In the genomic region with DNA sequence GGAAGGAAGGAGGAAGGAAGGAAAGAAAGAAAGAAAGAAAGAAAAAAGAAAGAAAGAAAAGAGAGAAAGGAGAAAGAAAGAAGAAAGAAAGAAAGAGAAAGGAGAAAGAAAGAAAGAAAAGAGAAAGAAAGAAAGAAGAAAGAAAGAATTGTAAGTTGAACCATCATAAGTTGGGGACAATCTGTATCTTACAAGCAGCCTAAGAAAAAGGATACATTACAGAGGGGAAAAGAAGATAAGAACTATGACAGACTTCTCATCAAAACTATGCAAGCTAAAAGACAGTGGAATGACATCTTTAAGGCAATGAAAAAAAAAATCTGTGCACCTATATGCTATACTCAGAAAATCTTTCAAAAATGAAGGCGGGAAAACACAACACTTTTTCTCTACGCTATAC, we compare ENCODE assay signal across 1 cellular context.
TF ChIP-seq lines count a peak whose summit lies in the region.

No MANE protein-coding gene starts in this region.

TF ChIP-seq in HEK293, 187 proteins besides CTCF, POLR2A, EP300 and RAD21 (continued from another document):
- TF ChIP-seq, protein P1, sequence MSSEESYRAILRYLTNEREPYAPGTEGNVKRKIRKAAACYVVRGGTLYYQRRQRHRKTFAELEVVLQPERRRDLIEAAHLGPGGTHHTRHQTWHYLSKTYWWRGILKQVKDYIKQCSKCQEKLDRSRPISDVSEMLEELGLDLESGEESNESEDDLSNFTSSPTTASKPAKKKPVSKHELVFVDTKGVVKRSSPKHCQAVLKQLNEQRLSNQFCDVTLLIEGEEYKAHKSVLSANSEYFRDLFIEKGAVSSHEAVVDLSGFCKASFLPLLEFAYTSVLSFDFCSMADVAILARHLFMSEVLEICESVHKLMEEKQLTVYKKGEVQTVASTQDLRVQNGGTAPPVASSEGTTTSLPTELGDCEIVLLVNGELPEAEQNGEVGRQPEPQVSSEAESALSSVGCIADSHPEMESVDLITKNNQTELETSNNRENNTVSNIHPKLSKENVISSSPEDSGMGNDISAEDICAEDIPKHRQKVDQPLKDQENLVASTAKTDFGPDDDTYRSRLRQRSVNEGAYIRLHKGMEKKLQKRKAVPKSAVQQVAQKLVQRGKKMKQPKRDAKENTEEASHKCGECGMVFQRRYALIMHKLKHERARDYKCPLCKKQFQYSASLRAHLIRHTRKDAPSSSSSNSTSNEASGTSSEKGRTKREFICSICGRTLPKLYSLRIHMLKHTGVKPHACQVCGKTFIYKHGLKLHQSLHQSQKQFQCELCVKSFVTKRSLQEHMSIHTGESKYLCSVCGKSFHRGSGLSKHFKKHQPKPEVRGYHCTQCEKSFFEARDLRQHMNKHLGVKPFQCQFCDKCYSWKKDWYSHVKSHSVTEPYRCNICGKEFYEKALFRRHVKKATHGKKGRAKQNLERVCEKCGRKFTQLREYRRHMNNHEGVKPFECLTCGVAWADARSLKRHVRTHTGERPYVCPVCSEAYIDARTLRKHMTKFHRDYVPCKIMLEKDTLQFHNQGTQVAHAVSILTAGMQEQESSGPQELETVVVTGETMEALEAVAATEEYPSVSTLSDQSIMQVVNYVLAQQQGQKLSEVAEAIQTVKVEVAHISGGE (tag by site-specific recombination; conservative IDR thresholded peaks at IDR 0.05; ENCODE audit: low read depth) = no peak
- TF ChIP-seq ZNF610 (tag by site-specific recombination; IDR thresholded peaks at IDR 0.05; ENCODE audit: borderline replicate concordance) (peak; percentile 91; the same call in 1 of the 2 replicates), ZNF558 (tag by site-specific recombination; IDR thresholded peaks at IDR 0.05) (0 out of 2 replicates have a peak, but pooled peaks have one; percentile 38), ZNF169 (tag by site-specific recombination; IDR thresholded peaks at IDR 0.05) (no peak), ZNF37A (tag by site-specific recombination; IDR thresholded peaks at IDR 0.05) (no peak), SP2 (tag by site-specific recombination; IDR thresholded peaks at IDR 0.05) (no peak), ZEB2 (tag by site-specific recombination; IDR thresholded peaks at IDR 0.05) (no peak), ZNF202 (tag by site-specific recombination; IDR thresholded peaks at IDR 0.05; ENCODE audit: borderline replicate concordance) (no peak), PRDM1 (tag by site-specific recombination; IDR thresholded peaks at IDR 0.05) (peak; percentile 31; the same call in 1 of the 2 replicates), ZNF707 (tag by site-specific recombination; IDR thresholded peaks at IDR 0.05) (no peak), KLF16 (tag by site-specific recombination; IDR thresholded peaks at IDR 0.05) (0 out of 2 replicates have a peak, but pooled peaks have one; percentile 33), SETDB1 (IDR thresholded peaks at IDR 0.05; ENCODE audit: insufficient read length, low read length) (peak; percentile 33), ZNF626 (tag by site-specific recombination; IDR thresholded peaks at IDR 0.05) (no peak), ZNF175 (tag by site-specific recombination; IDR thresholded peaks at IDR 0.05) (no peak), ZNF677 (tag by site-specific recombination; IDR thresholded peaks at IDR 0.05) (no peak), ZNF658 (tag by site-specific recombination; IDR thresholded peaks at IDR 0.05) (no peak), KLF1 (tag by site-specific recombination; IDR thresholded peaks at IDR 0.05) (no peak), ZNF146 (tag by site-specific recombination; IDR thresholded peaks at IDR 0.05) (no peak), KLF8 (tag by site-specific recombination; IDR thresholded peaks at IDR 0.05) (no peak), ZNF768 (tag by site-specific recombination; IDR thresholded peaks at IDR 0.05) (no peak), ZNF366 (tag by site-specific recombination; conservative IDR thresholded peaks at IDR 0.05) (peak; percentile 70), ZFP69B (tag by site-specific recombination; IDR thresholded peaks at IDR 0.05) (no peak), ZNF121 (tag by site-specific recombination; IDR thresholded peaks at IDR 0.05) (no peak), ZNF660 (tag by site-specific recombination; IDR thresholded peaks at IDR 0.05) (no peak), ZNF404 (tag by site-specific recombination; IDR thresholded peaks at IDR 0.05) (no peak), GLI4 (tag by site-specific recombination; IDR thresholded peaks at IDR 0.05) (no peak)
- TF ChIP-seq, protein P2, sequence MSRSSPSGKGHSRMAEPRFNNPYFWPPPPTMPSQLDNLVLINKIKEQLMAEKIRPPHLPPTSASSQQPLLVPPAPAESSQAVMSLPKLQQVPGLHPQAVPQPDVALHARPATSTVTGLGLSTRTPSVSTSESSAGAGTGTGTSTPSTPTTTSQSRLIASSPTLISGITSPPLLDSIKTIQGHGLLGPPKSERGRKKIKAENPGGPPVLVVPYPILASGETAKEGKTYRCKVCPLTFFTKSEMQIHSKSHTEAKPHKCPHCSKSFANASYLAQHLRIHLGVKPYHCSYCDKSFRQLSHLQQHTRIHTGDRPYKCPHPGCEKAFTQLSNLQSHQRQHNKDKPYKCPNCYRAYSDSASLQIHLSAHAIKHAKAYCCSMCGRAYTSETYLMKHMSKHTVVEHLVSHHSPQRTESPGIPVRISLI (tag by site-specific recombination; IDR thresholded peaks at IDR 0.05) = no peak
- TF ChIP-seq, protein P3, sequence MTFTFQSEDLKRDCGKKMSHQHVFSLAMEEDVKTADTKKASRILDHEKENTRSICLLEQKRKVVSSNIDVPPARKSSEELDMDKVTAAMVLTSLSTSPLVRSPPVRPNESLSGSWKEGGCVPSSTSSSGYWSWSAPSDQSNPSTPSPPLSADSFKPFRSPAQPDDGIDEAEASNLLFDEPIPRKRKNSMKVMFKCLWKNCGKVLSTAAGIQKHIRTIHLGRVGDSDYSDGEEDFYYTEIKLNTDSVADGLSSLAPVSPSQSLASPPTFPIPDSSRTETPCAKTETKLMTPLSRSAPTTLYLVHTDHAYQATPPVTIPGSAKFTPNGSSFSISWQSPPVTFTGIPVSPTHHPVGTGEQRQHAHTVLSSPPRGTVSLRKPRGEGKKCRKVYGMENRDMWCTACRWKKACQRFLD (tag by site-specific recombination; IDR thresholded peaks at IDR 0.05) = no peak
- TF ChIP-seq, protein P4, sequence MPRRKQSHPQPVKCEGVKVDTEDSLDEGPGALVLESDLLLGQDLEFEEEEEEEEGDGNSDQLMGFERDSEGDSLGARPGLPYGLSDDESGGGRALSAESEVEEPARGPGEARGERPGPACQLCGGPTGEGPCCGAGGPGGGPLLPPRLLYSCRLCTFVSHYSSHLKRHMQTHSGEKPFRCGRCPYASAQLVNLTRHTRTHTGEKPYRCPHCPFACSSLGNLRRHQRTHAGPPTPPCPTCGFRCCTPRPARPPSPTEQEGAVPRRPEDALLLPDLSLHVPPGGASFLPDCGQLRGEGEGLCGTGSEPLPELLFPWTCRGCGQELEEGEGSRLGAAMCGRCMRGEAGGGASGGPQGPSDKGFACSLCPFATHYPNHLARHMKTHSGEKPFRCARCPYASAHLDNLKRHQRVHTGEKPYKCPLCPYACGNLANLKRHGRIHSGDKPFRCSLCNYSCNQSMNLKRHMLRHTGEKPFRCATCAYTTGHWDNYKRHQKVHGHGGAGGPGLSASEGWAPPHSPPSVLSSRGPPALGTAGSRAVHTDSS (tag by site-specific recombination; IDR thresholded peaks at IDR 0.05) = no peak
- TF ChIP-seq, protein P5, sequence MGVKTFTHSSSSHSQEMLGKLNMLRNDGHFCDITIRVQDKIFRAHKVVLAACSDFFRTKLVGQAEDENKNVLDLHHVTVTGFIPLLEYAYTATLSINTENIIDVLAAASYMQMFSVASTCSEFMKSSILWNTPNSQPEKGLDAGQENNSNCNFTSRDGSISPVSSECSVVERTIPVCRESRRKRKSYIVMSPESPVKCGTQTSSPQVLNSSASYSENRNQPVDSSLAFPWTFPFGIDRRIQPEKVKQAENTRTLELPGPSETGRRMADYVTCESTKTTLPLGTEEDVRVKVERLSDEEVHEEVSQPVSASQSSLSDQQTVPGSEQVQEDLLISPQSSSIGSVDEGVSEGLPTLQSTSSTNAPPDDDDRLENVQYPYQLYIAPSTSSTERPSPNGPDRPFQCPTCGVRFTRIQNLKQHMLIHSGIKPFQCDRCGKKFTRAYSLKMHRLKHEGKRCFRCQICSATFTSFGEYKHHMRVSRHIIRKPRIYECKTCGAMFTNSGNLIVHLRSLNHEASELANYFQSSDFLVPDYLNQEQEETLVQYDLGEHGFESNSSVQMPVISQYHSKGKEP (tag by site-specific recombination; IDR thresholded peaks at IDR 0.05) = no peak
- TF ChIP-seq, protein P6, sequence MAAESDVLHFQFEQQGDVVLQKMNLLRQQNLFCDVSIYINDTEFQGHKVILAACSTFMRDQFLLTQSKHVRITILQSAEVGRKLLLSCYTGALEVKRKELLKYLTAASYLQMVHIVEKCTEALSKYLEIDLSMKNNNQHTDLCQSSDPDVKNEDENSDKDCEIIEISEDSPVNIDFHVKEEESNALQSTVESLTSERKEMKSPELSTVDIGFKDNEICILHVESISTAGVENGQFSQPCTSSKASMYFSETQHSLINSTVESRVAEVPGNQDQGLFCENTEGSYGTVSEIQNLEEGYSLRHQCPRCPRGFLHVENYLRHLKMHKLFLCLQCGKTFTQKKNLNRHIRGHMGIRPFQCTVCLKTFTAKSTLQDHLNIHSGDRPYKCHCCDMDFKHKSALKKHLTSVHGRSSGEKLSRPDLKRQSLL (tag by site-specific recombination; IDR thresholded peaks at IDR 0.05) = no peak
- TF ChIP-seq, protein P7, sequence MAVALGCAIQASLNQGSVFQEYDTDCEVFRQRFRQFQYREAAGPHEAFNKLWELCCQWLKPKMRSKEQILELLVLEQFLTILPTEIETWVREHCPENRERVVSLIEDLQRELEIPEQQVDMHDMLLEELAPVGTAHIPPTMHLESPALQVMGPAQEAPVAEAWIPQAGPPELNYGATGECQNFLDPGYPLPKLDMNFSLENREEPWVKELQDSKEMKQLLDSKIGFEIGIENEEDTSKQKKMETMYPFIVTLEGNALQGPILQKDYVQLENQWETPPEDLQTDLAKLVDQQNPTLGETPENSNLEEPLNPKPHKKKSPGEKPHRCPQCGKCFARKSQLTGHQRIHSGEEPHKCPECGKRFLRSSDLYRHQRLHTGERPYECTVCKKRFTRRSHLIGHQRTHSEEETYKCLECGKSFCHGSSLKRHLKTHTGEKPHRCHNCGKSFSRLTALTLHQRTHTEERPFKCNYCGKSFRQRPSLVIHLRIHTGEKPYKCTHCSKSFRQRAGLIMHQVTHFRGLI (tag by site-specific recombination; IDR thresholded peaks at IDR 0.05) = no peak
- TF ChIP-seq, protein P8, sequence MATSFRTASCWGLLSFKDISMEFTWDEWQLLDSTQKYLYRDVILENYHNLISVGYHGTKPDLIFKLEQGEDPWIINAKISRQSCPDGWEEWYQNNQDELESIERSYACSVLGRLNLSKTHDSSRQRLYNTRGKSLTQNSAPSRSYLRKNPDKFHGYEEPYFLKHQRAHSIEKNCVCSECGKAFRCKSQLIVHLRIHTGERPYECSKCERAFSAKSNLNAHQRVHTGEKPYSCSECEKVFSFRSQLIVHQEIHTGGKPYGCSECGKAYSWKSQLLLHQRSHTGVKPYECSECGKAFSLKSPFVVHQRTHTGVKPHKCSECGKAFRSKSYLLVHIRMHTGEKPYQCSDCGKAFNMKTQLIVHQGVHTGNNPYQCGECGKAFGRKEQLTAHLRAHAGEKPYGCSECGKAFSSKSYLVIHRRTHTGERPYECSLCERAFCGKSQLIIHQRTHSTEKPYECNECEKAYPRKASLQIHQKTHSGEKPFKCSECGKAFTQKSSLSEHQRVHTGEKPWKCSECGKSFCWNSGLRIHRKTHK (tag by site-specific recombination; IDR thresholded peaks at IDR 0.05) = no peak
- TF ChIP-seq, protein P9, sequence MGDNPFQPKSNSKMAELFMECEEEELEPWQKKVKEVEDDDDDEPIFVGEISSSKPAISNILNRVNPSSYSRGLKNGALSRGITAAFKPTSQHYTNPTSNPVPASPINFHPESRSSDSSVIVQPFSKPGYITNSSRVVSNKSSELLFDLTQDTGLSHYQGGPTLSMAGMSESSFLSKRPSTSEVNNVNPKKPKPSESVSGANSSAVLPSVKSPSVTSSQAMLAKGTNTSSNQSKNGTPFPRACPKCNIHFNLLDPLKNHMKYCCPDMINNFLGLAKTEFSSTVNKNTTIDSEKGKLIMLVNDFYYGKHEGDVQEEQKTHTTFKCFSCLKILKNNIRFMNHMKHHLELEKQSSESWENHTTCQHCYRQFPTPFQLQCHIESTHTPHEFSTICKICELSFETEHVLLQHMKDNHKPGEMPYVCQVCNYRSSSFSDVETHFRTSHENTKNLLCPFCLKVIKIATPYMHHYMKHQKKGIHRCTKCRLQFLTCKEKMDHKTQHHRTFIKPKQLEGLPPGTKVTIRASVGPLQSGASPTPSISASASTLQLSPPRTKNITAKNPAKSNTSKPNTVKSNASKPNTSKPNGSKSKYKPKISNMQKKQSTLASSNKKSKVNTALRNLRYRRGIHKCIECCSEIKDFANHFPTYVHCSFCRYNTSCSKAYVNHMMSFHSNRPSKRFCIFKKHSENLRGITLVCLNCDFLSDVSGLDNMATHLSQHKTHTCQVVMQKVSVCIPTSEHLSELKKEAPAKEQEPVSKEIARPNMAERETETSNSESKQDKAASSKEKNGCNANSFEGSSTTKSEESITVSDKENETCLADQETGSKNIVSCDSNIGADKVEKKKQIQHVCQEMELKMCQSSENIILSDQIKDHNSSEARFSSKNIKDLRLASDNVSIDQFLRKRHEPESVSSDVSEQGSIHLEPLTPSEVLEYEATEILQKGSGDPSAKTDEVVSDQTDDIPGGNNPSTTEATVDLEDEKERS (tag by site-specific recombination; IDR thresholded peaks at IDR 0.05) = no peak
- TF ChIP-seq, protein P10, sequence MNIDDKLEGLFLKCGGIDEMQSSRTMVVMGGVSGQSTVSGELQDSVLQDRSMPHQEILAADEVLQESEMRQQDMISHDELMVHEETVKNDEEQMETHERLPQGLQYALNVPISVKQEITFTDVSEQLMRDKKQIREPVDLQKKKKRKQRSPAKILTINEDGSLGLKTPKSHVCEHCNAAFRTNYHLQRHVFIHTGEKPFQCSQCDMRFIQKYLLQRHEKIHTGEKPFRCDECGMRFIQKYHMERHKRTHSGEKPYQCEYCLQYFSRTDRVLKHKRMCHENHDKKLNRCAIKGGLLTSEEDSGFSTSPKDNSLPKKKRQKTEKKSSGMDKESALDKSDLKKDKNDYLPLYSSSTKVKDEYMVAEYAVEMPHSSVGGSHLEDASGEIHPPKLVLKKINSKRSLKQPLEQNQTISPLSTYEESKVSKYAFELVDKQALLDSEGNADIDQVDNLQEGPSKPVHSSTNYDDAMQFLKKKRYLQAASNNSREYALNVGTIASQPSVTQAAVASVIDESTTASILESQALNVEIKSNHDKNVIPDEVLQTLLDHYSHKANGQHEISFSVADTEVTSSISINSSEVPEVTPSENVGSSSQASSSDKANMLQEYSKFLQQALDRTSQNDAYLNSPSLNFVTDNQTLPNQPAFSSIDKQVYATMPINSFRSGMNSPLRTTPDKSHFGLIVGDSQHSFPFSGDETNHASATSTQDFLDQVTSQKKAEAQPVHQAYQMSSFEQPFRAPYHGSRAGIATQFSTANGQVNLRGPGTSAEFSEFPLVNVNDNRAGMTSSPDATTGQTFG (tag by site-specific recombination; IDR thresholded peaks at IDR 0.05; ENCODE audit: borderline replicate concordance) = no peak
